9 cellular contexts compared by ENCODE assay signal in genomic region chr17:66715745-66716156, GRCh38.
DNase-seq lines count a peak whose midpoint lies in the region; ATAC-seq, FAIRE-seq and TF ChIP-seq lines count a peak whose summit lies in the region.
"Had no signal": no experiment of that assay in that cellular context is flagged by ENCODE, and none has a peak within 500 bp of the region (broad histone marks: within the 10 kb centered on the region; RNA-seq: fewer than 3 reads in every experiment).

No MANE protein-coding gene starts in this region.

- H3K9me3 ChIP-seq in A673 (ENCODE audit: low read depth, low read length, poor library complexity, severe bottlenecking) (no peaks in the 10 kb centered on the region), Loucy (ENCODE audit: insufficient read depth, low read depth, low read length) (no peaks in the 10 kb centered on the region), colonic mucosa (no peaks in the 10 kb centered on the region), right lobe of liver (no peaks in the 10 kb centered on the region), vagina (no peaks in the 10 kb centered on the region)

- TF ChIP-seq CTCF in A673 (conservative IDR thresholded peaks at IDR 0.05; ENCODE audit: low read depth, low read length), result peak; percentile 89
- TF ChIP-seq CTCF in GM10266 (IDR thresholded peaks at IDR 0.05; ENCODE audit: control insufficient read depth, insufficient read depth, low read depth, missing control alignments), result peak; percentile 74
- peak; percentile 84 for TF ChIP-seq CTCF in Loucy (conservative IDR thresholded peaks at IDR 0.05; ENCODE audit: low read length)
- TF ChIP-seq CTCF in colonic mucosa (IDR thresholded peaks at IDR 0.05), result peak; percentile 57
- peak; percentile 62 to 74 (median 72) for TF ChIP-seq CTCF in right lobe of liver (IDR thresholded peaks at IDR 0.05)
- peak; percentile 34 to 68 (median 46) for TF ChIP-seq CTCF in vagina (IDR thresholded peaks at IDR 0.05)

- CTCF ChIA-PET in A673 (lab: Charles Lee), result no interaction called here

- no peak overlapping the region for H3K4me3 ChIP-seq in A673 (ENCODE audit: low read depth, low read length, poor library complexity, severe bottlenecking)
- no peak overlapping the region for H3K4me3 ChIP-seq in Loucy (ENCODE audit: low read length, poor library complexity, severe bottlenecking)
- H3K4me3 ChIP-seq in colonic mucosa, result no peak overlapping the region
- no peak overlapping the region for H3K4me3 ChIP-seq in right lobe of liver
- no peak overlapping the region for H3K4me3 ChIP-seq in vagina

- FAIRE-seq in RCC 7860 (lab: Jason Lieb, UNC), result peak; percentile 2
- FAIRE-seq: endometrium had no signal

- POLR2A ChIA-PET in A673 (lab: Charles Lee; ENCODE audit: low non-redundant PET), result no interaction called here

- ATAC-seq in right lobe of liver, result peak; percentile 73 to 81 (median 78)
- ATAC-seq in HG02840 (IDR thresholded peaks at IDR 0.05; ENCODE audit: low FRiP score, unreplicated experiment), result no peak

- WGBS in right lobe of liver (ENCODE audit: insufficient coverage, low coverage, low lambda C conversion rate, missing lambda C conversion rate), result 51% methylated on average over 3 of the region's 3 CpGs

- H3K27ac ChIP-seq in A673 (ENCODE audit: low read depth, low read length, poor library complexity, severe bottlenecking), result no peak overlapping the region
- H3K27ac ChIP-seq in colonic mucosa, result peak overlapping the region; percentile 81
- no peak overlapping the region for H3K27ac ChIP-seq in right lobe of liver
- H3K27ac ChIP-seq in vagina, result no peak overlapping the region

- H4K20me1 ChIP-seq in Loucy (ENCODE audit: insufficient read depth, low read length, poor library complexity, severe bottlenecking), result no peaks in the 10 kb centered on the region

- no peaks in the 10 kb centered on the region for H3K9me2 ChIP-seq in Loucy (replicated peaks; ENCODE audit: low read depth, low read length)

- no peak overlapping the region for H2AFZ ChIP-seq in Loucy (ENCODE audit: low read length)

- no peak overlapping the region for H3K9ac ChIP-seq in Loucy (ENCODE audit: low read depth, low read length, poor library complexity, severe bottlenecking)
- peak overlapping the region in 1 of 2 donors; percentile 74 for H3K9ac ChIP-seq in colonic mucosa (ENCODE audit: low read depth in 2 of 2, low read length in 2 of 2)

- TF ChIP-seq POLR2A in right lobe of liver (IDR thresholded peaks at IDR 0.05) (no peak), vagina (IDR thresholded peaks at IDR 0.05) (no peak)

- intact Hi-C loops in A673 (cut with micrococcal nuclease; ENCODE audit: unreplicated experiment) (loop anchor here (1.0 kb wide), 1 partner anchor 191 kb away; no protein-coding TSS in a partner anchor), colonic mucosa (cut with DNase I) (loop anchor here (2.0 kb wide), 1 partner anchor 191 kb away; no protein-coding TSS in a partner anchor), right lobe of liver (cut with DNase I) (loop anchor here (5.0 to 10.0 kb wide), 2 partner anchors 189 to 192 kb away; no protein-coding TSS in a partner anchor), vagina (cut with DNase I) (loop anchor here (5.0 kb wide), 1 partner anchor 192 kb away; no protein-coding TSS in a partner anchor)

- no peaks in the 10 kb centered on the region for H3F3A ChIP-seq in Loucy (ENCODE audit: low read depth)

- peaks cover 13% of the 10 kb centered on the region for H3K4me1 ChIP-seq in A673 (ENCODE audit: insufficient read depth, low read length, poor library complexity, severe bottlenecking)
- H3K4me1 ChIP-seq in Loucy (ENCODE audit: insufficient read depth, low read length, poor library complexity, severe bottlenecking), result peaks cover 17% of the 10 kb centered on the region
- peaks cover 10% of the 10 kb centered on the region for H3K4me1 ChIP-seq in colonic mucosa
- H3K4me1 ChIP-seq in right lobe of liver, result no peaks in the 10 kb centered on the region
- no peaks in the 10 kb centered on the region for H3K4me1 ChIP-seq in vagina

- H3K36me3 ChIP-seq in A673 (ENCODE audit: insufficient read depth, low read length, poor library complexity, severe bottlenecking) (no peaks in the 10 kb centered on the region), Loucy (ENCODE audit: insufficient read depth, low read length) (no peaks in the 10 kb centered on the region), colonic mucosa (no peaks in the 10 kb centered on the region), right lobe of liver (no peaks in the 10 kb centered on the region), vagina (no peaks in the 10 kb centered on the region)

- H3K27me3 ChIP-seq in A673 (replicated peaks; ENCODE audit: insufficient read depth, low read depth, low read length, poor library complexity) (no peaks in the 10 kb centered on the region), Loucy (ENCODE audit: insufficient read depth, low read length, poor library complexity, severe bottlenecking) (no peaks in the 10 kb centered on the region), colonic mucosa (no peaks in the 10 kb centered on the region), right lobe of liver (no peaks in the 10 kb centered on the region), vagina (no peaks in the 10 kb centered on the region)

- no peaks in the 10 kb centered on the region for H3K79me2 ChIP-seq in Loucy (ENCODE audit: insufficient read depth, low read length)

- BruUV-seq in A673 (replicated peaks; lab: Mats Ljungman, UMichigan), result no TSS peak

- peak; percentile 79 for DNase-seq in A673 (ENCODE audit: low spot score)
- DNase-seq in GM10266 (ENCODE audit: extremely low spot score), result peak; percentile 66
- DNase-seq in RCC 7860 (ENCODE audit: low spot score), result peak; percentile 63
- peak; percentile 46 for DNase-seq in colonic mucosa
- no peak for DNase-seq in right lobe of liver
- peak in 1 of 2 donors; percentile 70 for DNase-seq in vagina (ENCODE audit: extremely low spot score in 2 of 2)

- H3K4me2 ChIP-seq in Loucy (ENCODE audit: low read depth, low read length, poor library complexity, severe bottlenecking), result no peak overlapping the region

Comparison
In these comparisons a context has a peak if more than half of its experiments do, and no peak if none do; other contexts are left out.
1. DNase-seq: peak in A673 (single experiment), GM10266 (single experiment), RCC 7860 (single experiment) and colonic mucosa (single experiment); none in right lobe of liver (0 of 3).
2. Peak in every context shown above with its lines, with median percentiles within 50 percentile points of each other: CTCF ChIP-seq.